In genomic region chr12:12558291-12558690, GRCh38 we compare ENCODE assay signal across 2 cellular contexts.
TF ChIP-seq lines count a peak whose summit lies in the region.

No MANE protein-coding gene starts in this region.

TF ChIP-seq in GM23338, 12 proteins besides CTCF, POLR2A, EP300 and RAD21:
- TF ChIP-seq EZH2 (IDR thresholded peaks at IDR 0.05; ENCODE audit: low read depth, unreplicated experiment): no peak
- no peak for TF ChIP-seq STAT1 (IDR thresholded peaks at IDR 0.05; ENCODE audit: unreplicated experiment)
- no peak for TF ChIP-seq EZH2phosphoT487 (IDR thresholded peaks at IDR 0.05; ENCODE audit: unreplicated experiment)
- no peak for TF ChIP-seq REST (IDR thresholded peaks at IDR 0.05; ENCODE audit: unreplicated experiment)
- no peak for TF ChIP-seq ZNF331 (CRISPR knock-in tag; IDR thresholded peaks at IDR 0.05; ENCODE audit: low read depth)
TF ChIP-seq in GM23338: peak in this region for 0.

TF ChIP-seq in GM12878, 131 proteins besides CTCF, POLR2A, EP300 and RAD21:
- TF ChIP-seq PAX5 (IDR thresholded peaks at IDR 0.05; ENCODE audit: borderline replicate concordance, low read depth, low read length) (no peak), MLLT1 (IDR thresholded peaks at IDR 0.05) (peak; percentile 67)
